ENCODE assay signal across 1 cellular context in genomic region chr19:39125554-39126311, GRCh38.
TF ChIP-seq lines count a peak whose summit lies in the region.

Gene PAK4, plus strand, starts transcription at chr19:39125786. Its CDS starts 43,768 bp downstream, at chr19:39169554.

TF ChIP-seq in HepG2, 621 proteins besides CTCF, POLR2A, EP300 and RAD21 (continued from another document and continues in another):
- TF ChIP-seq ZBTB40 (IDR thresholded peaks at IDR 0.05): no peak
- TF ChIP-seq ZBTB40 (CRISPR knock-in tag; IDR thresholded peaks at IDR 0.05): peak; percentile 60; the same call in 1 of the 2 replicates
- peak; percentile 91 for TF ChIP-seq NR2F2 (IDR thresholded peaks at IDR 0.05; ENCODE audit: borderline replicate concordance, low read depth)
- peak; percentile 80 for TF ChIP-seq AKAP8 (CRISPR knock-in tag; IDR thresholded peaks at IDR 0.05)
- TF ChIP-seq, protein P1, sequence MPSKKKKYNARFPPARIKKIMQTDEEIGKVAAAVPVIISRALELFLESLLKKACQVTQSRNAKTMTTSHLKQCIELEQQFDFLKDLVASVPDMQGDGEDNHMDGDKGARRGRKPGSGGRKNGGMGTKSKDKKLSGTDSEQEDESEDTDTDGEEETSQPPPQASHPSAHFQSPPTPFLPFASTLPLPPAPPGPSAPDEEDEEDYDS (CRISPR knock-in tag; IDR thresholded peaks at IDR 0.05): peak; percentile 85
- 0 out of 2 replicates have a peak, but pooled peaks have one; percentile 66 for TF ChIP-seq KLF12 (CRISPR knock-in tag; IDR thresholded peaks at IDR 0.05; ENCODE audit: borderline replicate concordance)
- TF ChIP-seq GTF3A (CRISPR knock-in tag; conservative IDR thresholded peaks at IDR 0.05): no peak
- peak; percentile 74 for TF ChIP-seq TFDP2 (CRISPR knock-in tag; IDR thresholded peaks at IDR 0.05)
- TF ChIP-seq, protein P2, sequence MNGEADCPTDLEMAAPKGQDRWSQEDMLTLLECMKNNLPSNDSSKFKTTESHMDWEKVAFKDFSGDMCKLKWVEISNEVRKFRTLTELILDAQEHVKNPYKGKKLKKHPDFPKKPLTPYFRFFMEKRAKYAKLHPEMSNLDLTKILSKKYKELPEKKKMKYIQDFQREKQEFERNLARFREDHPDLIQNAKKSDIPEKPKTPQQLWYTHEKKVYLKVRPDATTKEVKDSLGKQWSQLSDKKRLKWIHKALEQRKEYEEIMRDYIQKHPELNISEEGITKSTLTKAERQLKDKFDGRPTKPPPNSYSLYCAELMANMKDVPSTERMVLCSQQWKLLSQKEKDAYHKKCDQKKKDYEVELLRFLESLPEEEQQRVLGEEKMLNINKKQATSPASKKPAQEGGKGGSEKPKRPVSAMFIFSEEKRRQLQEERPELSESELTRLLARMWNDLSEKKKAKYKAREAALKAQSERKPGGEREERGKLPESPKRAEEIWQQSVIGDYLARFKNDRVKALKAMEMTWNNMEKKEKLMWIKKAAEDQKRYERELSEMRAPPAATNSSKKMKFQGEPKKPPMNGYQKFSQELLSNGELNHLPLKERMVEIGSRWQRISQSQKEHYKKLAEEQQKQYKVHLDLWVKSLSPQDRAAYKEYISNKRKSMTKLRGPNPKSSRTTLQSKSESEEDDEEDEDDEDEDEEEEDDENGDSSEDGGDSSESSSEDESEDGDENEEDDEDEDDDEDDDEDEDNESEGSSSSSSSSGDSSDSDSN (CRISPR knock-in tag; IDR thresholded peaks at IDR 0.05): peak; percentile 73
- TF ChIP-seq, protein P3, sequence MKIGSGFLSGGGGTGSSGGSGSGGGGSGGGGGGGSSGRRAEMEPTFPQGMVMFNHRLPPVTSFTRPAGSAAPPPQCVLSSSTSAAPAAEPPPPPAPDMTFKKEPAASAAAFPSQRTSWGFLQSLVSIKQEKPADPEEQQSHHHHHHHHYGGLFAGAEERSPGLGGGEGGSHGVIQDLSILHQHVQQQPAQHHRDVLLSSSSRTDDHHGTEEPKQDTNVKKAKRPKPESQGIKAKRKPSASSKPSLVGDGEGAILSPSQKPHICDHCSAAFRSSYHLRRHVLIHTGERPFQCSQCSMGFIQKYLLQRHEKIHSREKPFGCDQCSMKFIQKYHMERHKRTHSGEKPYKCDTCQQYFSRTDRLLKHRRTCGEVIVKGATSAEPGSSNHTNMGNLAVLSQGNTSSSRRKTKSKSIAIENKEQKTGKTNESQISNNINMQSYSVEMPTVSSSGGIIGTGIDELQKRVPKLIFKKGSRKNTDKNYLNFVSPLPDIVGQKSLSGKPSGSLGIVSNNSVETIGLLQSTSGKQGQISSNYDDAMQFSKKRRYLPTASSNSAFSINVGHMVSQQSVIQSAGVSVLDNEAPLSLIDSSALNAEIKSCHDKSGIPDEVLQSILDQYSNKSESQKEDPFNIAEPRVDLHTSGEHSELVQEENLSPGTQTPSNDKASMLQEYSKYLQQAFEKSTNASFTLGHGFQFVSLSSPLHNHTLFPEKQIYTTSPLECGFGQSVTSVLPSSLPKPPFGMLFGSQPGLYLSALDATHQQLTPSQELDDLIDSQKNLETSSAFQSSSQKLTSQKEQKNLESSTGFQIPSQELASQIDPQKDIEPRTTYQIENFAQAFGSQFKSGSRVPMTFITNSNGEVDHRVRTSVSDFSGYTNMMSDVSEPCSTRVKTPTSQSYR (CRISPR knock-in tag; IDR thresholded peaks at IDR 0.05; ENCODE audit: borderline replicate concordance): peak; percentile 63; the same call in 1 of the 2 replicates
- TF ChIP-seq KLF13 (CRISPR knock-in tag; IDR thresholded peaks at IDR 0.05): peak; percentile 91; the same call in 1 of the 2 replicates
- TF ChIP-seq GLI4 (CRISPR knock-in tag; IDR thresholded peaks at IDR 0.05; ENCODE audit: borderline replicate concordance): peak; percentile 87; the same call in 1 of the 2 replicates
- no peak for TF ChIP-seq CREB3 (CRISPR knock-in tag; IDR thresholded peaks at IDR 0.05)
- TF ChIP-seq EEA1 (CRISPR knock-in tag; IDR thresholded peaks at IDR 0.05; ENCODE audit: borderline replicate concordance): peak; percentile 87; the same call in 1 of the 2 replicates
- TF ChIP-seq POLR2G (IDR thresholded peaks at IDR 0.05; ENCODE audit: low read depth, low read length): peak; percentile 90
- TF ChIP-seq ZNF703 (CRISPR knock-in tag; IDR thresholded peaks at IDR 0.05; ENCODE audit: borderline replicate concordance): 0 out of 2 replicates have a peak, but pooled peaks have one; percentile 15
- TF ChIP-seq ZNF615 (CRISPR knock-in tag; IDR thresholded peaks at IDR 0.05; ENCODE audit: borderline replicate concordance): no peak
- no peak for TF ChIP-seq HDAC6 (IDR thresholded peaks at IDR 0.05; ENCODE audit: low read depth, low read length)
- TF ChIP-seq CCDC6 (CRISPR knock-in tag; IDR thresholded peaks at IDR 0.05): no peak; the same call in 1 of the 2 replicates
- no peak for TF ChIP-seq KDM1A (CRISPR knock-in tag; IDR thresholded peaks at IDR 0.05)
- peak; percentile 87 for TF ChIP-seq ARNT2 (CRISPR knock-in tag; IDR thresholded peaks at IDR 0.05; ENCODE audit: low read depth)
- no peak for TF ChIP-seq TOE1 (CRISPR knock-in tag; IDR thresholded peaks at IDR 0.05)
- no peak for TF ChIP-seq TRIM24 (CRISPR knock-in tag; IDR thresholded peaks at IDR 0.05)
- 0 out of 2 replicates have a peak, but pooled peaks have one; percentile 27 for TF ChIP-seq ZNF44 (CRISPR knock-in tag; IDR thresholded peaks at IDR 0.05)
- TF ChIP-seq, protein P4, sequence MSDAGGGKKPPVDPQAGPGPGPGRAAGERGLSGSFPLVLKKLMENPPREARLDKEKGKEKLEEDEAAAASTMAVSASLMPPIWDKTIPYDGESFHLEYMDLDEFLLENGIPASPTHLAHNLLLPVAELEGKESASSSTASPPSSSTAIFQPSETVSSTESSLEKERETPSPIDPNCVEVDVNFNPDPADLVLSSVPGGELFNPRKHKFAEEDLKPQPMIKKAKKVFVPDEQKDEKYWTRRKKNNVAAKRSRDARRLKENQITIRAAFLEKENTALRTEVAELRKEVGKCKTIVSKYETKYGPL (CRISPR knock-in tag; IDR thresholded peaks at IDR 0.05): no peak
- TF ChIP-seq ARNT (IDR thresholded peaks at IDR 0.05): no peak
- no peak for TF ChIP-seq GABPA (IDR thresholded peaks at IDR 0.05; ENCODE audit: low read depth, low read length)
- 0 out of 2 replicates have a peak, but pooled peaks have one; percentile 36 for TF ChIP-seq GABPA (CRISPR knock-in tag; IDR thresholded peaks at IDR 0.05; ENCODE audit: low read depth)
- no peak for TF ChIP-seq CC2D1A (CRISPR knock-in tag; IDR thresholded peaks at IDR 0.05)
- TF ChIP-seq ZBTB38 (CRISPR knock-in tag; IDR thresholded peaks at IDR 0.05): peak; percentile 81; the same call in 1 of the 2 replicates
- TF ChIP-seq SIN3A (IDR thresholded peaks at IDR 0.05; ENCODE audit: borderline replicate concordance, low read depth, low read length): no peak; the same call in 1 of the 2 replicates
- TF ChIP-seq, protein P5, sequence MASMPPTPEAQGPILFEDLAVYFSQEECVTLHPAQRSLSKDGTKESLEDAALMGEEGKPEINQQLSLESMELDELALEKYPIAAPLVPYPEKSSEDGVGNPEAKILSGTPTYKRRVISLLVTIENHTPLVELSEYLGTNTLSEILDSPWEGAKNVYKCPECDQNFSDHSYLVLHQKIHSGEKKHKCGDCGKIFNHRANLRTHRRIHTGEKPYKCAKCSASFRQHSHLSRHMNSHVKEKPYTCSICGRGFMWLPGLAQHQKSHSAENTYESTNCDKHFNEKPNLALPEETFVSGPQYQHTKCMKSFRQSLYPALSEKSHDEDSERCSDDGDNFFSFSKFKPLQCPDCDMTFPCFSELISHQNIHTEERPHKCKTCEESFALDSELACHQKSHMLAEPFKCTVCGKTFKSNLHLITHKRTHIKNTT (CRISPR knock-in tag; IDR thresholded peaks at IDR 0.05): no peak
- TF ChIP-seq ZHX1 (CRISPR knock-in tag; IDR thresholded peaks at IDR 0.05; ENCODE audit: low read depth): peak; percentile 87
- no peak for TF ChIP-seq ZNF572 (CRISPR knock-in tag; IDR thresholded peaks at IDR 0.05)
